14 cellular contexts compared by ENCODE assay signal in the genomic region with DNA sequence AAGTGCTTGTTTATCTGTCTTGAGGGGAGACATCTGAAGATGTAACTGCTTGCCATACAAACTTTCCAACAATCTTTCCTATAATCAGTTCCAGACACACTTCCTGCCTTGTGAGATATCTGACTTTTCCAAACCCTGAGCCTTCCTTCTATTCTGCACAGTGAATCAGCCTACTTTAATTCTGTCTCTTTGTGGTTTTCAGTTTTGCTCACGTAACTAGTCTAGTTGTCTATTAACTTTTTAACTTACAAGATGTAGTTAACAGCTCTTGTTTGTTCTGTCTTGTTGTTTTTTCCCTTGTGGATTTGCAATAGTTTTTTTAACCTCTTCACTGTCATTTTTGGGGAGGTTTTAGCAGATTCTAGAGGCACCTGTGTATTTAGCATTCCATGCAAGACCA.
DNase-seq lines count a peak whose midpoint lies in the region; ATAC-seq and TF ChIP-seq lines count a peak whose summit lies in the region.
"Had no signal": no experiment of that assay in that cellular context is flagged by ENCODE, and none has a peak within 500 bp of the region (broad histone marks: within the 10 kb centered on the region; RNA-seq: fewer than 3 reads in every experiment).

No MANE protein-coding gene starts in this region.

- H3K36me3 Mint-ChIP-seq in WTC11 = peaks cover 15% of the 10 kb centered on the region
- no peaks in the 10 kb centered on the region for H3K36me3 Mint-ChIP-seq in activated naive CD8-positive, alpha-beta T cell treated with anti-CD3 and anti-CD28 coated beads for 36 hours
- H3K36me3 Mint-ChIP-seq: IgD-negative memory B cell had no signal

- no peak for TF ChIP-seq POLR2A in body of pancreas (IDR thresholded peaks at IDR 0.05)

- POLR2A ChIA-PET in WTC11 (lab: Charles Lee) = no interaction called here

- CTCF ChIA-PET in WTC11 (lab: Charles Lee) = no interaction called here

- peaks cover 27% of the 10 kb centered on the region for H3K4me1 Mint-ChIP-seq in WTC11
- H3K4me1 Mint-ChIP-seq in activated naive CD8-positive, alpha-beta T cell treated with anti-CD3 and anti-CD28 coated beads for 36 hours = no peaks in the 10 kb centered on the region
- H3K4me1 Mint-ChIP-seq: IgD-negative memory B cell had no signal

- DNase-seq in WTC11 (ENCODE audit: low spot score) (no peak), stromal cell of bone marrow (ENCODE audit: low read depth) (peak; percentile 2), body of pancreas (no peak), T-helper 2 cell (no peak)
- no peak for DNase-seq in activated naive CD8-positive, alpha-beta T cell treated with anti-CD3 and anti-CD28 coated beads for 36 hours
- DNase-seq: activated CD8-positive, alpha-beta memory T cell treated with anti-CD3 and anti-CD28 coated beads, Interleukin-2, amount 50 U/mL, for 4 hours; DMS79 treated with DMSO at 0.1 percent for 48 hours; foreskin melanocyte; NCI-H2227 treated with DMSO at 0.1 percent for 48 hours; substantia nigra had no signal

- ATAC-seq in GM19372 (IDR thresholded peaks at IDR 0.05; ENCODE audit: low read depth, unreplicated experiment) (peak; percentile 80), HG02981 (IDR thresholded peaks at IDR 0.05; ENCODE audit: unreplicated experiment) (peak; percentile 94), WTC11 (no peak), body of pancreas (no peak)

- H3K4me1 ChIP-seq in body of pancreas = peaks cover 14% of the 10 kb centered on the region
- H3K4me1 ChIP-seq: breast epithelium had no signal

- no peaks in the 10 kb centered on the region for H3K27me3 Mint-ChIP-seq in WTC11 (ENCODE audit: low read depth)
- H3K27me3 Mint-ChIP-seq in activated naive CD8-positive, alpha-beta T cell treated with anti-CD3 and anti-CD28 coated beads for 36 hours = no peaks in the 10 kb centered on the region
- H3K27me3 Mint-ChIP-seq: IgD-negative memory B cell had no signal

- intact Hi-C loops in body of pancreas (cut with DNase I) = no loop called here

- H3K27me3 ChIP-seq in body of pancreas = no peaks in the 10 kb centered on the region
- H3K27me3 ChIP-seq: breast epithelium had no signal

- H3K36me3 ChIP-seq in body of pancreas (replicated peaks in 1 of 2; ENCODE audit: insufficient read depth in 1 of 2, low read depth in 2 of 2) = no peaks in the 10 kb centered on the region
- H3K36me3 ChIP-seq: breast epithelium had no signal

- H3K27ac ChIP-seq in body of pancreas = no peak overlapping the region
- H3K27ac ChIP-seq: breast epithelium had no signal

- H3K9me3 ChIP-seq in body of pancreas = no peaks in the 10 kb centered on the region
- H3K9me3 ChIP-seq: breast epithelium had no signal

- peak overlapping the region; percentile 3; the same call in 1 of the 2 replicates for H3K27ac Mint-ChIP-seq in WTC11
- no peak overlapping the region for H3K27ac Mint-ChIP-seq in activated naive CD8-positive, alpha-beta T cell treated with anti-CD3 and anti-CD28 coated beads for 36 hours
- H3K27ac Mint-ChIP-seq: IgD-negative memory B cell had no signal

- 8 to 10% methylated on average over 1 of the region's 1 CpG for WGBS in body of pancreas, 2 donors

- peaks cover 7% of the 10 kb centered on the region for H3K9me3 Mint-ChIP-seq in WTC11
- H3K9me3 Mint-ChIP-seq in activated naive CD8-positive, alpha-beta T cell treated with anti-CD3 and anti-CD28 coated beads for 36 hours = peaks cover under 1% of the 10 kb centered on the region

- H3K4me3 ChIP-seq in body of pancreas = no peak overlapping the region
- H3K4me3 ChIP-seq: breast epithelium had no signal

- no peak overlapping the region for H3K4me3 Mint-ChIP-seq in WTC11
- no peak overlapping the region for H3K4me3 Mint-ChIP-seq in activated naive CD8-positive, alpha-beta T cell treated with anti-CD3 and anti-CD28 coated beads for 36 hours
- H3K4me3 Mint-ChIP-seq: IgD-negative memory B cell had no signal

- no peak for TF ChIP-seq CTCF in WTC11 (IDR thresholded peaks at IDR 0.05)
- TF ChIP-seq CTCF in body of pancreas (IDR thresholded peaks at IDR 0.05) = no peak

TF ChIP-seq in WTC11, 78 proteins besides CTCF, POLR2A, EP300 and RAD21:
- TF ChIP-seq CBFB (CRISPR knock-in tag; IDR thresholded peaks at IDR 0.05; ENCODE audit: low read depth) (no peak), PREB (CRISPR knock-in tag; IDR thresholded peaks at IDR 0.05; ENCODE audit: borderline replicate concordance) (no peak), NR2C2 (CRISPR knock-in tag; IDR thresholded peaks at IDR 0.05) (no peak), KAT7 (CRISPR knock-in tag; IDR thresholded peaks at IDR 0.05; ENCODE audit: borderline replicate concordance) (no peak), HMGA2 (CRISPR knock-in tag; IDR thresholded peaks at IDR 0.05) (no peak), ZNF232 (CRISPR knock-in tag; IDR thresholded peaks at IDR 0.05) (no peak)

Comparison
In these comparisons a context has a peak if more than half of its experiments do, and no peak if none do; other contexts are left out.
1. ATAC-seq: peak in GM19372 (single experiment) and HG02981 (single experiment); none in WTC11 (single experiment) and body of pancreas (single experiment).